ENCODE assay signal across 11 cellular contexts in genomic region chr2:200752835-200753234, GRCh38.
"Had no signal": no experiment of that assay in that cellular context is flagged by ENCODE, and none has a peak within 500 bp of the region (broad histone marks: within the 10 kb centered on the region; RNA-seq: fewer than 3 reads in every experiment).

No MANE protein-coding gene starts in this region.

- ATAC-seq: GM23338, HCT116 had no signal

- H3K36me3 ChIP-seq: HAP-1 had no signal

- H2AFZ ChIP-seq: GM23248, GM23338 had no signal

- DNase-seq: GM23248, GOT3, H7, H9, HCEC 1CT, HFFc6 had no signal

- H3K27ac ChIP-seq: GM23248 had no signal

- H3K9ac ChIP-seq: GM23248 had no signal

- H3K4me2 ChIP-seq: GM23338 had no signal

- FAIRE-seq: H1, H54 had no signal

- H3K9me3 ChIP-seq: HAP-1 had no signal

- H3K4me1 ChIP-seq: HAP-1 had no signal

- H3K4me3 ChIP-seq: GM23248, GM23338, HAP-1 had no signal
